Comparison of ENCODE assay signal across 1 cellular context in genomic region chr22:36337365-36338130, GRCh38.
TF ChIP-seq lines count a peak whose summit lies in the region.

No MANE protein-coding gene starts in this region.

TF ChIP-seq in GM12878, 131 proteins besides CTCF, POLR2A, EP300 and RAD21 (continued from another document):
- no peak for TF ChIP-seq RELB (IDR thresholded peaks at IDR 0.05; ENCODE audit: low read depth)
- no peak for TF ChIP-seq REST (IDR thresholded peaks at IDR 0.05; ENCODE audit: low read depth, low read length)
- no peak for TF ChIP-seq USF1 (IDR thresholded peaks at IDR 0.05; ENCODE audit: borderline replicate concordance, extremely low read length, insufficient read depth, low read depth, low read length)
- no peak for TF ChIP-seq CREM (IDR thresholded peaks at IDR 0.05; ENCODE audit: low read depth)
- no peak for TF ChIP-seq SMAD1 (IDR thresholded peaks at IDR 0.05; ENCODE audit: low read depth, partially characterized antibody)
- TF ChIP-seq KLF5 (IDR thresholded peaks at IDR 0.05; ENCODE audit: partially characterized antibody) = no peak
- TF ChIP-seq ZNF217 (IDR thresholded peaks at IDR 0.05) = no peak
